Comparison of ENCODE assay signal across 1 cellular context in genomic region chr12:2034633-2035420, GRCh38.
A peak's percentile ranks its signal among the peaks of the same experiment; 100 is the strongest.
TF ChIP-seq lines count a peak whose summit lies in the region.

No MANE protein-coding gene starts in this region.

TF ChIP-seq in HepG2, 621 proteins besides CTCF, POLR2A, EP300 and RAD21 (continued from another document and continues in another):
- TF ChIP-seq PRDM4 (CRISPR knock-in tag; IDR thresholded peaks at IDR 0.05; ENCODE audit: borderline replicate concordance) (no peak), ZNF225 (CRISPR knock-in tag; IDR thresholded peaks at IDR 0.05) (no peak), ZNF879 (CRISPR knock-in tag; IDR thresholded peaks at IDR 0.05) (no peak), ZNF318 (CRISPR knock-in tag; IDR thresholded peaks at IDR 0.05) (no peak), SAP130 (CRISPR knock-in tag; IDR thresholded peaks at IDR 0.05; ENCODE audit: low read depth) (peak; percentile 77), ZNF260 (CRISPR knock-in tag; IDR thresholded peaks at IDR 0.05; ENCODE audit: borderline replicate concordance, low read depth) (no peak), RNF2 (conservative IDR thresholded peaks at IDR 0.05; ENCODE audit: low read depth) (peak; percentile 74; the same call in 1 of the 2 replicates), ZNF18 (CRISPR knock-in tag; IDR thresholded peaks at IDR 0.05; ENCODE audit: insufficient replicate concordance) (no peak), RXRB (CRISPR knock-in tag; IDR thresholded peaks at IDR 0.05; ENCODE audit: borderline replicate concordance) (no peak), ZBTB49 (CRISPR knock-in tag; IDR thresholded peaks at IDR 0.05; ENCODE audit: borderline replicate concordance) (no peak), SP4 (CRISPR knock-in tag; IDR thresholded peaks at IDR 0.05) (peak; percentile 67), MYPOP (CRISPR knock-in tag; IDR thresholded peaks at IDR 0.05) (peak; percentile 99), ZNF761 (CRISPR knock-in tag; conservative IDR thresholded peaks at IDR 0.05) (0 out of 2 replicates have a peak, but pooled peaks have one; percentile 70), CBFB (CRISPR knock-in tag; IDR thresholded peaks at IDR 0.05) (peak; percentile 83), ZNF430 (CRISPR knock-in tag; IDR thresholded peaks at IDR 0.05) (peak; percentile 87), MTF1 (CRISPR knock-in tag; IDR thresholded peaks at IDR 0.05) (no peak), JARID2 (CRISPR knock-in tag; IDR thresholded peaks at IDR 0.05; ENCODE audit: insufficient replicate concordance) (no peak), KDM2A (CRISPR knock-in tag; IDR thresholded peaks at IDR 0.05; ENCODE audit: borderline replicate concordance, low read depth) (peak; percentile 73; the same call in 1 of the 2 replicates), ZNF605 (CRISPR knock-in tag; IDR thresholded peaks at IDR 0.05) (peak; percentile 57), ZNF800 (CRISPR knock-in tag; IDR thresholded peaks at IDR 0.05) (peak; percentile 83), ZNF552 (CRISPR knock-in tag; IDR thresholded peaks at IDR 0.05; ENCODE audit: borderline replicate concordance) (no peak), ZNF280B (CRISPR knock-in tag; IDR thresholded peaks at IDR 0.05; ENCODE audit: borderline replicate concordance) (no peak), SRF (IDR thresholded peaks at IDR 0.05; ENCODE audit: low read depth, low read length) (no peak), ZNF614 (CRISPR knock-in tag; IDR thresholded peaks at IDR 0.05; ENCODE audit: borderline replicate concordance) (no peak), SIN3B (IDR thresholded peaks at IDR 0.05; ENCODE audit: low read length) (no peak), ZSCAN31 (CRISPR knock-in tag; IDR thresholded peaks at IDR 0.05; ENCODE audit: low read depth) (no peak), PCBP2 (optimal IDR thresholded peaks at IDR 0.05; ENCODE audit: low read depth, low read length, poor library complexity, severe bottlenecking) (no peak), STAG1 (CRISPR knock-in tag; IDR thresholded peaks at IDR 0.05) (peak; percentile 80), TCF7L2 (IDR thresholded peaks at IDR 0.05; ENCODE audit: low read depth, low read length) (no peak), ZMAT5 (CRISPR knock-in tag; IDR thresholded peaks at IDR 0.05; ENCODE audit: borderline replicate concordance, low read depth) (no peak), TBL1XR1 (IDR thresholded peaks at IDR 0.05; ENCODE audit: borderline replicate concordance, low read length, partially characterized antibody) (no peak), KDM5B (CRISPR knock-in tag; IDR thresholded peaks at IDR 0.05; ENCODE audit: borderline replicate concordance) (no peak; the same call in 1 of the 2 replicates), MXD3 (CRISPR knock-in tag; IDR thresholded peaks at IDR 0.05) (peak; percentile 62; the same call in 1 of the 2 replicates), ATF2 (CRISPR knock-in tag; IDR thresholded peaks at IDR 0.05) (no peak), GFI1 (CRISPR knock-in tag; IDR thresholded peaks at IDR 0.05; ENCODE audit: borderline replicate concordance) (no peak; the same call in 1 of the 2 replicates)
